ENCODE assay signal across 20 cellular contexts in the genomic region with DNA sequence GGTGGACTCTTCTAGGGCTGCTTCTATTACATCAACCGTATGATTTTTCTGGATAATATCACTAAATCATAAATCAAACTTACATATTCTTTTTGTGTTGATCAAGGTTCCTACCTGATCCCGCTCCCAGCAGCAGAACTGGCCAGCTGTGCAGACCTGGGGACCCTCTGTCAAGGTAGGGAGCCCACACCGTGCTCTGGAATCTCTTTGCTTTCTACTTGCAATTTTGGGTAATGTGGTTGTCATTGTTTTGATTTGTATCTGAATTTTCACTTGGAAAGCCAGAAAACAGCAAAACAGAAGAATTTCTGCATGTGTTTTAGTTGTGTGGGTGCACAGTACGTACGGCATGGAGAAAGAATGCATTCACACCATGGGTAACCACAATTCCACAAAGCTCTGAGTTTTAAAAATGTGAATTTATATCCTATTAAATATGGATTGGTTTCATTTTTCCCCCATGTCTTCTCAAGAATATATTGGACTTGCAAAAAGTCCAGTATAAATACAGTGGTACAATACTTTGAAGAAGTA.
DNase-seq lines count a peak whose midpoint lies in the region; TF ChIP-seq lines count a peak whose summit lies in the region.
"Had no signal": no experiment of that assay in that cellular context is flagged by ENCODE, and none has a peak within 500 bp of the region (broad histone marks: within the 10 kb centered on the region; RNA-seq: fewer than 3 reads in every experiment).

No MANE protein-coding gene starts in this region.

- intact Hi-C loops in mammary epithelial cell (cut with micrococcal nuclease): no loop called here

- H3K27me3 Mint-ChIP-seq in HFFc6 (ENCODE audit: insufficient read depth): no peaks in the 10 kb centered on the region

- dilution Hi-C loops in mammary epithelial cell (cut with HindIII; ENCODE audit: low sequenced_read_pairs): no loop called here

- H3K36me3 ChIP-seq in osteoblast (ENCODE audit: insufficient read depth, low read length) (no peaks in the 10 kb centered on the region), Peyer's patch (no peaks in the 10 kb centered on the region), mammary epithelial cell (ENCODE audit: insufficient read depth, low read length) (no peaks in the 10 kb centered on the region)
- H3K36me3 ChIP-seq: MG63, SJSA1 had no signal

- peak; percentile 18 for DNase-seq in AG20443 (ENCODE audit: low spot score)
- DNase-seq in HFFc6: no peak
- peak; percentile 36 for DNase-seq in astrocyte of the hippocampus (ENCODE audit: low read depth, low spot score)
- DNase-seq in osteoblast (ENCODE audit: insufficient read length, low spot score, missing footprints): peak; percentile 47
- DNase-seq in HuH-7.5 (ENCODE audit: low spot score): no peak
- DNase-seq in Peyer's patch: no peak
- DNase-seq in mammary epithelial cell: no peak
- DNase-seq in NCI-H1417 (lab: John Stamatoyannopoulos, UW): no peak
- DNase-seq: DMS79, Karpas-422, MG63, NCI-H1048, NCI-H1436 treated with DMSO at 0.1 percent for 48 hours, NCI-H2029, NCI-H345, NCI-H524 treated with DMSO at 0.1 percent for 48 hours, SW 1271 had no signal

- H3K27ac ChIP-seq in osteoblast (ENCODE audit: low read depth, low read length) (no peak overlapping the region), Peyer's patch (no peak overlapping the region), mammary epithelial cell (ENCODE audit: insufficient read depth, low read depth, low read length) (no peak overlapping the region)
- H3K27ac ChIP-seq: SJSA1 had no signal

- CTCF ChIA-PET in mammary epithelial cell (lab: Charles Lee; ENCODE audit: low non-redundant PET): no interaction called here

- no peaks in the 10 kb centered on the region for H3K79me2 ChIP-seq in osteoblast (ENCODE audit: insufficient read depth, low read length)
- H3K79me2 ChIP-seq in mammary epithelial cell (ENCODE audit: insufficient read depth, low read length): peaks cover 19% of the 10 kb centered on the region

- peaks cover 33% of the 10 kb centered on the region for H3K4me1 ChIP-seq in osteoblast (ENCODE audit: insufficient read depth, low read length)
- H3K4me1 ChIP-seq in Peyer's patch: no peaks in the 10 kb centered on the region
- H3K4me1 ChIP-seq in mammary epithelial cell (ENCODE audit: insufficient read depth, low read length): peaks cover 18% of the 10 kb centered on the region

- H3K27me3 ChIP-seq in osteoblast (ENCODE audit: insufficient read depth, low read length) (no peaks in the 10 kb centered on the region), Peyer's patch (no peaks in the 10 kb centered on the region), mammary epithelial cell (ENCODE audit: insufficient read depth, low read length) (no peaks in the 10 kb centered on the region)
- H3K27me3 ChIP-seq: MG63, SJSA1 had no signal

- no TSS peak for BruUV-seq in mammary epithelial cell (replicated peaks; lab: Mats Ljungman, UMichigan)

- 87% methylated on average over 5 of the region's 5 CpGs for WGBS in mammary epithelial cell (ENCODE audit: low coverage, missing lambda C conversion rate)

- no peaks in the 10 kb centered on the region for H4K20me1 ChIP-seq in osteoblast (ENCODE audit: insufficient read depth, low read length)
- H4K20me1 ChIP-seq in mammary epithelial cell (ENCODE audit: insufficient read depth, low read length): no peaks in the 10 kb centered on the region

- peaks cover 89% of the 10 kb centered on the region for H3K4me1 Mint-ChIP-seq in HFFc6 (ENCODE audit: low read depth)
- H3K4me1 Mint-ChIP-seq: IgD-negative memory B cell had no signal

- peak overlapping the region; percentile 30; the same call in 1 of the 2 replicates for H3K27ac Mint-ChIP-seq in HFFc6
- H3K27ac Mint-ChIP-seq: CD14-positive monocyte, IgD-negative memory B cell had no signal

- in situ Hi-C loops in mammary epithelial cell (cut with MboI; ENCODE audit: low sequenced_read_pairs in 2 of 2): loop anchor here in 1 of 2 donors (10.0 kb wide), 1 partner anchor 237 kb away; the partner anchor contains the start of genes NMBR and VTA1

- no peak overlapping the region for H2AFZ ChIP-seq in osteoblast (ENCODE audit: low read length)
- no peak overlapping the region for H2AFZ ChIP-seq in mammary epithelial cell (ENCODE audit: low read depth, low read length)

- no peak overlapping the region for H3K9ac ChIP-seq in mammary epithelial cell (ENCODE audit: insufficient read depth, low read length)

- peak overlapping the region; percentile 44; the same call in 1 of the 2 replicates for H3K4me3 Mint-ChIP-seq in HFFc6
- H3K4me3 Mint-ChIP-seq: CD14-positive monocyte, IgD-negative memory B cell had no signal

- H3K36me3 Mint-ChIP-seq in HFFc6 (ENCODE audit: low read depth): peaks cover 21% of the 10 kb centered on the region
- H3K36me3 Mint-ChIP-seq: CD14-positive monocyte, IgD-negative memory B cell had no signal

- no peak for TF ChIP-seq CTCF in HFFc6 (IDR thresholded peaks at IDR 0.05)
- TF ChIP-seq CTCF in osteoblast (IDR thresholded peaks at IDR 0.05; ENCODE audit: extremely low read depth, low read depth, low read length): no peak
- no peak for TF ChIP-seq CTCF in Peyer's patch (IDR thresholded peaks at IDR 0.05)
- no peak for TF ChIP-seq CTCF in mammary epithelial cell (conservative IDR thresholded peaks at IDR 0.05 in 1 of 2, IDR thresholded peaks at IDR 0.05 in 1 of 2; ENCODE audit: extremely low read depth in 1 of 2, insufficient read depth in 1 of 2, low read depth in 1 of 2, low read length in 2 of 2)

- H3K9me3 Mint-ChIP-seq in HFFc6: no peaks in the 10 kb centered on the region
- H3K9me3 Mint-ChIP-seq: IgD-negative memory B cell had no signal

- no peak for TF ChIP-seq POLR2A in Peyer's patch (IDR thresholded peaks at IDR 0.05)

- H3K9me3 ChIP-seq in osteoblast (ENCODE audit: low read depth, low read length) (no peaks in the 10 kb centered on the region), Peyer's patch (no peaks in the 10 kb centered on the region), mammary epithelial cell (replicated peaks; ENCODE audit: insufficient read depth, low read length) (no peaks in the 10 kb centered on the region)
- H3K9me3 ChIP-seq: MG63, SJSA1 had no signal

- H3K4me2 ChIP-seq in osteoblast (ENCODE audit: insufficient read depth, low read length) (peak overlapping the region; percentile 40), mammary epithelial cell (ENCODE audit: insufficient read depth, low read depth, low read length) (no peak overlapping the region)

- H3K4me3 ChIP-seq in osteoblast (ENCODE audit: insufficient read depth, low read length): no peak overlapping the region
- no peak overlapping the region for H3K4me3 ChIP-seq in Peyer's patch
- H3K4me3 ChIP-seq in mammary epithelial cell (replicated peaks in 1 of 3; ENCODE audit: insufficient read depth in 1 of 3, low read depth in 2 of 3, low read length in 3 of 3): no peak overlapping the region
- H3K4me3 ChIP-seq: MG63, SJSA1 had no signal

Comparison
In these comparisons a context has a peak if more than half of its experiments do, and no peak if none do; other contexts are left out.
1. DNase-seq: peak in AG20443 (single experiment), astrocyte of the hippocampus (single experiment) and osteoblast (single experiment); none in HFFc6 (single experiment), HuH-7.5 (single experiment), Peyer's patch (0 of 3), mammary epithelial cell (single experiment) and NCI-H1417 (0 of 3).